Comparison of ENCODE assay signal across 24 cellular contexts in the genomic region with DNA sequence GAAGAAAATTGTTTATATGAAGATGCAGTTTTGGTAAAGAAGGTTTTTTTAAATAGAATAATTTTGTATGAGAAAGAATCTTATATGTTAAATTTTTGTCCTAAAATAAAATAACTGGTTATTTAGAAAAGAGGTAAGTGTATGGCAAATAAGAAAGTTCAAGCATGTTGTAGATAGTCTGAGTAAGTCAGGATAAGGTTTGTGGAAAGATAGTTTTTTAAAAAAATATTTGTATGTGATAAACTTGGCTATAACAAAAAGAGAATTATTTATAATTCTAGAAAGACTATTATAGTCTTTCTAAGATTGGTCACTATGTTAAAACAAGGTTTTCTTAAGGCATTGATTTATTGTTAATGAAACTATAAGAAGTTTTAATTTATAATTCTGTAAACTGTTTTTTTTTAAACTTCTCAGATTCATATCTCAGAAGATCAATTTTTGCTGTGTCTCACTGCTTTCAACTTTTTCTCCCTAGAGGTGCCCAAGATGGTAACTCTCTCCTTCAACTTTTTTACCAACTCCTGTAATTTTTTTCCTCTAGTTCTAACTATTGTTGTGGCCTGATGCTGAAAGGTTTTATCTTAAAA.
"Had no signal": no experiment of that assay in that cellular context is flagged by ENCODE, and none has a peak within 500 bp of the region (broad histone marks: within the 10 kb centered on the region; RNA-seq: fewer than 3 reads in every experiment).

No MANE protein-coding gene starts in this region.

- H3K9me3 Mint-ChIP-seq: type B pancreatic cell had no signal

- H3K4me1 ChIP-seq: gastrocnemius medialis, left lung, psoas muscle, sigmoid colon, spleen, testis, tibial artery had no signal

- H3K27me3 Mint-ChIP-seq: stimulated activated memory B cell treated with anti-CD40 and anti-IgM and Interleukin-4, amounts not matched to agents 10 μg/mL and 1 μg/mL and 100 μg/mL, for 72 hours; type B pancreatic cell had no signal

- ATAC-seq: esophagus mucosa; gastrocnemius medialis; left lung; natural killer cell; psoas muscle; right cardiac atrium; stimulated activated memory B cell treated with anti-CD40 and anti-IgM and Interleukin-4, amounts not matched to agents 10 μg/mL and 1 μg/mL and 100 μg/mL, for 72 hours; stimulated activated naive CD8-positive, alpha-beta T cell treated with anti-CD3 and anti-CD28 coated beads, Interleukin-15, Interleukin-2, amounts not matched to agents 100 U/mL and 50 U/mL, for 24 hours had no signal

- H3K36me3 Mint-ChIP-seq: natural killer cell; stimulated activated memory B cell treated with anti-CD40 and anti-IgM and Interleukin-4, amounts not matched to agents 10 μg/mL and 1 μg/mL and 100 μg/mL, for 72 hours had no signal

- H3K27ac Mint-ChIP-seq: natural killer cell; stimulated activated memory B cell treated with anti-CD40 and anti-IgM and Interleukin-4, amounts not matched to agents 10 μg/mL and 1 μg/mL and 100 μg/mL, for 72 hours; type B pancreatic cell had no signal

- H3K4me3 Mint-ChIP-seq: natural killer cell; stimulated activated memory B cell treated with anti-CD40 and anti-IgM and Interleukin-4, amounts not matched to agents 10 μg/mL and 1 μg/mL and 100 μg/mL, for 72 hours; type B pancreatic cell had no signal

- DNase-seq: dorsolateral prefrontal cortex; effector CD4-positive, alpha-beta T cell; foreskin fibroblast; gastrocnemius medialis; head of caudate nucleus; kidney; left lung; natural killer cell; occipital lobe; ovary; posterior cingulate gyrus; psoas muscle; right cardiac atrium; sigmoid colon; spleen; stimulated activated CD4-positive, alpha-beta T cell treated with anti-CD3 and anti-CD28 coated beads, Interleukin-4, amount 100 ng/mL, for 4 hours; stimulated activated naive CD8-positive, alpha-beta T cell treated with anti-CD3 and anti-CD28 coated beads, Interleukin-15, Interleukin-2, amounts not matched to agents 100 U/mL and 50 U/mL, for 24 hours; substantia nigra; testis; tibial artery had no signal

- H3K27me3 ChIP-seq: dorsolateral prefrontal cortex, gastrocnemius medialis, left lung, ovary, sigmoid colon, spleen, testis, tibial artery had no signal

- H3K4me1 Mint-ChIP-seq: natural killer cell; stimulated activated memory B cell treated with anti-CD40 and anti-IgM and Interleukin-4, amounts not matched to agents 10 μg/mL and 1 μg/mL and 100 μg/mL, for 72 hours had no signal

- H3K4me3 ChIP-seq: dorsolateral prefrontal cortex, gastrocnemius medialis, left lung, ovary, psoas muscle, sigmoid colon, spleen, testis, tibial artery had no signal

- H3K36me3 ChIP-seq: gastrocnemius medialis, left lung, ovary, sigmoid colon, spleen, tibial artery had no signal

- H3K27ac ChIP-seq: dorsolateral prefrontal cortex, epithelial cell of prostate, gastrocnemius medialis, left lung, ovary, psoas muscle, sigmoid colon, spleen, testis, tibial artery had no signal
